Comparison of ENCODE assay signal across 1 cellular context in the genomic region with DNA sequence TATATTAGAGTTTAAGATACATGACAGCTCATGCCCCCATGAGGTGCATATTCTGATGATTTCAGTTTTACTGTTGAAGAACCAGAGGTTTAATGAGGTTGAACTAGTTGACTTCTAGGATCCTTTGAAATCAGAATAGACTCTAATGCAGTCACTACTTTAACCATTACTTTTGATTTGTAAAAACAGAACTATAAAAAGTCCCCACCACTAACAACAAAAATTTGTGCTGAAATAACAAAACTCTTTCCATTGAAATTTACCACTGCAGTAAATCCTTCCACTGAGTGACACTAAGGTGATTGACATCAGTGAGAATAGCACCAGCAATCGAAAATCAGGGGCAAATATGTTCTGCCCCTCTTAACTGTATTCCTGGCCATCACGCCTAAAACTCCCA.
TF ChIP-seq lines count a peak whose summit lies in the region.

No MANE protein-coding gene starts in this region.

TF ChIP-seq in GM12878, 131 proteins besides CTCF, POLR2A, EP300 and RAD21 (continued from another document):
- TF ChIP-seq, protein P1, sequence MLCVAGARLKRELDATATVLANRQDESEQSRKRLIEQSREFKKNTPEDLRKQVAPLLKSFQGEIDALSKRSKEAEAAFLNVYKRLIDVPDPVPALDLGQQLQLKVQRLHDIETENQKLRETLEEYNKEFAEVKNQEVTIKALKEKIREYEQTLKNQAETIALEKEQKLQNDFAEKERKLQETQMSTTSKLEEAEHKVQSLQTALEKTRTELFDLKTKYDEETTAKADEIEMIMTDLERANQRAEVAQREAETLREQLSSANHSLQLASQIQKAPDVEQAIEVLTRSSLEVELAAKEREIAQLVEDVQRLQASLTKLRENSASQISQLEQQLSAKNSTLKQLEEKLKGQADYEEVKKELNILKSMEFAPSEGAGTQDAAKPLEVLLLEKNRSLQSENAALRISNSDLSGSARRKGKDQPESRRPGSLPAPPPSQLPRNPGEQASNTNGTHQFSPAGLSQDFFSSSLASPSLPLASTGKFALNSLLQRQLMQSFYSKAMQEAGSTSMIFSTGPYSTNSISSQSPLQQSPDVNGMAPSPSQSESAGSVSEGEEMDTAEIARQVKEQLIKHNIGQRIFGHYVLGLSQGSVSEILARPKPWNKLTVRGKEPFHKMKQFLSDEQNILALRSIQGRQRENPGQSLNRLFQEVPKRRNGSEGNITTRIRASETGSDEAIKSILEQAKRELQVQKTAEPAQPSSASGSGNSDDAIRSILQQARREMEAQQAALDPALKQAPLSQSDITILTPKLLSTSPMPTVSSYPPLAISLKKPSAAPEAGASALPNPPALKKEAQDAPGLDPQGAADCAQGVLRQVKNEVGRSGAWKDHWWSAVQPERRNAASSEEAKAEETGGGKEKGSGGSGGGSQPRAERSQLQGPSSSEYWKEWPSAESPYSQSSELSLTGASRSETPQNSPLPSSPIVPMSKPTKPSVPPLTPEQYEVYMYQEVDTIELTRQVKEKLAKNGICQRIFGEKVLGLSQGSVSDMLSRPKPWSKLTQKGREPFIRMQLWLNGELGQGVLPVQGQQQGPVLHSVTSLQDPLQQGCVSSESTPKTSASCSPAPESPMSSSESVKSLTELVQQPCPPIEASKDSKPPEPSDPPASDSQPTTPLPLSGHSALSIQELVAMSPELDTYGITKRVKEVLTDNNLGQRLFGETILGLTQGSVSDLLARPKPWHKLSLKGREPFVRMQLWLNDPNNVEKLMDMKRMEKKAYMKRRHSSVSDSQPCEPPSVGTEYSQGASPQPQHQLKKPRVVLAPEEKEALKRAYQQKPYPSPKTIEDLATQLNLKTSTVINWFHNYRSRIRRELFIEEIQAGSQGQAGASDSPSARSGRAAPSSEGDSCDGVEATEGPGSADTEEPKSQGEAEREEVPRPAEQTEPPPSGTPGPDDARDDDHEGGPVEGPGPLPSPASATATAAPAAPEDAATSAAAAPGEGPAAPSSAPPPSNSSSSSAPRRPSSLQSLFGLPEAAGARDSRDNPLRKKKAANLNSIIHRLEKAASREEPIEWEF (IDR thresholded peaks at IDR 0.05; ENCODE audit: insufficient replicate concordance, low read depth, low read length): no peak
- TF ChIP-seq, protein P2, sequence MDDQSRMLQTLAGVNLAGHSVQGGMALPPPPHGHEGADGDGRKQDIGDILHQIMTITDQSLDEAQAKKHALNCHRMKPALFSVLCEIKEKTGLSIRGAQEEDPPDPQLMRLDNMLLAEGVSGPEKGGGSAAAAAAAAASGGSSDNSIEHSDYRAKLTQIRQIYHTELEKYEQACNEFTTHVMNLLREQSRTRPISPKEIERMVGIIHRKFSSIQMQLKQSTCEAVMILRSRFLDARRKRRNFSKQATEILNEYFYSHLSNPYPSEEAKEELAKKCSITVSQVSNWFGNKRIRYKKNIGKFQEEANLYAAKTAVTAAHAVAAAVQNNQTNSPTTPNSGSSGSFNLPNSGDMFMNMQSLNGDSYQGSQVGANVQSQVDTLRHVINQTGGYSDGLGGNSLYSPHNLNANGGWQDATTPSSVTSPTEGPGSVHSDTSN (IDR thresholded peaks at IDR 0.05; ENCODE audit: insufficient replicate concordance, low read depth, low read length): peak; percentile 69
- no peak for TF ChIP-seq SMAD5 (IDR thresholded peaks at IDR 0.05; ENCODE audit: low read depth)
- 0 out of 2 replicates have a peak, but pooled peaks have one; percentile 3 for TF ChIP-seq ZNF24 (IDR thresholded peaks at IDR 0.05)
- TF ChIP-seq TCF3 (IDR thresholded peaks at IDR 0.05; ENCODE audit: borderline replicate concordance, insufficient read depth, low read depth, low read length): no peak
- TF ChIP-seq ZNF274 (IDR thresholded peaks at IDR 0.05; ENCODE audit: insufficient read depth, insufficient read length): no peak
- TF ChIP-seq, protein P3, sequence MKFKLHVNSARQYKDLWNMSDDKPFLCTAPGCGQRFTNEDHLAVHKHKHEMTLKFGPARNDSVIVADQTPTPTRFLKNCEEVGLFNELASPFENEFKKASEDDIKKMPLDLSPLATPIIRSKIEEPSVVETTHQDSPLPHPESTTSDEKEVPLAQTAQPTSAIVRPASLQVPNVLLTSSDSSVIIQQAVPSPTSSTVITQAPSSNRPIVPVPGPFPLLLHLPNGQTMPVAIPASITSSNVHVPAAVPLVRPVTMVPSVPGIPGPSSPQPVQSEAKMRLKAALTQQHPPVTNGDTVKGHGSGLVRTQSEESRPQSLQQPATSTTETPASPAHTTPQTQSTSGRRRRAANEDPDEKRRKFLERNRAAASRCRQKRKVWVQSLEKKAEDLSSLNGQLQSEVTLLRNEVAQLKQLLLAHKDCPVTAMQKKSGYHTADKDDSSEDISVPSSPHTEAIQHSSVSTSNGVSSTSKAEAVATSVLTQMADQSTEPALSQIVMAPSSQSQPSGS (IDR thresholded peaks at IDR 0.05; ENCODE audit: low read length): peak; percentile 68
- TF ChIP-seq IKZF1 (conservative IDR thresholded peaks at IDR 0.05): 0 out of 2 replicates have a peak, but pooled peaks have one; percentile 14
- no peak for TF ChIP-seq HDAC2 (IDR thresholded peaks at IDR 0.05)
- TF ChIP-seq RUNX3 (IDR thresholded peaks at IDR 0.05; ENCODE audit: low read length): peak; percentile 63
- TF ChIP-seq ZNF384 (IDR thresholded peaks at IDR 0.05; ENCODE audit: borderline replicate concordance, low read depth, low read length): no peak
- no peak for TF ChIP-seq BRCA1 (IDR thresholded peaks at IDR 0.05; ENCODE audit: low read depth, low read length)
- TF ChIP-seq, protein P4, sequence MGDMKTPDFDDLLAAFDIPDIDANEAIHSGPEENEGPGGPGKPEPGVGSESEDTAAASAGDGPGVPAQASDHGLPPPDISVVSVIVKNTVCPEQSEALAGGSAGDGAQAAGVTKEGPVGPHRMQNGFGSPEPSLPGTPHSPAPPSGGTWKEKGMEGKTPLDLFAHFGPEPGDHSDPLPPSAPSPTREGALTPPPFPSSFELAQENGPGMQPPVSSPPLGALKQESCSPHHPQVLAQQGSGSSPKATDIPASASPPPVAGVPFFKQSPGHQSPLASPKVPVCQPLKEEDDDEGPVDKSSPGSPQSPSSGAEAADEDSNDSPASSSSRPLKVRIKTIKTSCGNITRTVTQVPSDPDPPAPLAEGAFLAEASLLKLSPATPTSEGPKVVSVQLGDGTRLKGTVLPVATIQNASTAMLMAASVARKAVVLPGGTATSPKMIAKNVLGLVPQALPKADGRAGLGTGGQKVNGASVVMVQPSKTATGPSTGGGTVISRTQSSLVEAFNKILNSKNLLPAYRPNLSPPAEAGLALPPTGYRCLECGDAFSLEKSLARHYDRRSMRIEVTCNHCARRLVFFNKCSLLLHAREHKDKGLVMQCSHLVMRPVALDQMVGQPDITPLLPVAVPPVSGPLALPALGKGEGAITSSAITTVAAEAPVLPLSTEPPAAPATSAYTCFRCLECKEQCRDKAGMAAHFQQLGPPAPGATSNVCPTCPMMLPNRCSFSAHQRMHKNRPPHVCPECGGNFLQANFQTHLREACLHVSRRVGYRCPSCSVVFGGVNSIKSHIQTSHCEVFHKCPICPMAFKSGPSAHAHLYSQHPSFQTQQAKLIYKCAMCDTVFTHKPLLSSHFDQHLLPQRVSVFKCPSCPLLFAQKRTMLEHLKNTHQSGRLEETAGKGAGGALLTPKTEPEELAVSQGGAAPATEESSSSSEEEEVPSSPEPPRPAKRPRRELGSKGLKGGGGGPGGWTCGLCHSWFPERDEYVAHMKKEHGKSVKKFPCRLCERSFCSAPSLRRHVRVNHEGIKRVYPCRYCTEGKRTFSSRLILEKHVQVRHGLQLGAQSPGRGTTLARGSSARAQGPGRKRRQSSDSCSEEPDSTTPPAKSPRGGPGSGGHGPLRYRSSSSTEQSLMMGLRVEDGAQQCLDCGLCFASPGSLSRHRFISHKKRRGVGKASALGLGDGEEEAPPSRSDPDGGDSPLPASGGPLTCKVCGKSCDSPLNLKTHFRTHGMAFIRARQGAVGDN (IDR thresholded peaks at IDR 0.05): no peak
- TF ChIP-seq WRNIP1 (IDR thresholded peaks at IDR 0.05; ENCODE audit: borderline replicate concordance, low read depth, low read length): no peak
